7 cellular contexts compared by ENCODE assay signal in genomic region chr14:102150083-102150482, GRCh38.
"Had no signal": no experiment of that assay in that cellular context is flagged by ENCODE, and none has a peak within 500 bp of the region (broad histone marks: within the 10 kb centered on the region; RNA-seq: fewer than 3 reads in every experiment).

No MANE protein-coding gene starts in this region.

- ATAC-seq: GM23338 had no signal

- H2AFZ ChIP-seq: GM23338 had no signal

- FAIRE-seq: H1, H54, HTR-8/SVneo had no signal

- H3K4me3 ChIP-seq: GM23338 had no signal

- H3K9ac ChIP-seq: KMS-11 had no signal

- DNase-seq: H9, HCEC 1CT had no signal

- H3K4me2 ChIP-seq: KMS-11 had no signal

- H3K27ac ChIP-seq: KMS-11 had no signal
